Comparison of ENCODE assay signal across 12 cellular contexts in the genomic region with DNA sequence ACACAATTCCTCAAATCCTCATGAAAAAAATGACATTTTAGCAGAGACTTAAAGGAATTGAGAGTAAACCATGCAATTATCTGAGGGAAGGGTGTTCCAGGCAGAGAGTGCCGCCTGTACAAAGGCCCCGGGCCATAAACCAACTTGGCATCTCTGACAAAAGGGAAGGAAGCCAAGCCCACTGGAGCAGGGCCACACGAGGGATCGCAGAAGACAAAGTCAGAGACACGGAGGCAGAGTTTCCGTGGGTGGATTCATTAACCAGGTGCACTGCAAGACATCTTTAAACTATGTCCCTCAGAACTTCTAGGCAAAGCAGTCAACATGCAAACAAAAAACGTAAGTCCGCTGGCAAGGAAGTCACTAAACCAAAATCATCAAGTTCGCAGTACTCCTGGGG.
A peak's percentile ranks its signal among the peaks of the same experiment; 100 is the strongest.
DNase-seq lines count a peak whose midpoint lies in the region; ATAC-seq and TF ChIP-seq lines count a peak whose summit lies in the region.
"Had no signal": no experiment of that assay in that cellular context is flagged by ENCODE, and none has a peak within 500 bp of the region (broad histone marks: within the 10 kb centered on the region; RNA-seq: fewer than 3 reads in every experiment).

No MANE protein-coding gene starts in this region.

- ATAC-seq in GM18907 (IDR thresholded peaks at IDR 0.05; ENCODE audit: unreplicated experiment) (peak; percentile 43), HG03097 (IDR thresholded peaks at IDR 0.05; ENCODE audit: low FRiP score, unreplicated experiment) (no peak), SK-N-SH treated with all-trans-retinoic acid at 6 μM for 48 hours (no peak), HG03280 (IDR thresholded peaks at IDR 0.05; ENCODE audit: unreplicated experiment) (no peak)

- peaks cover 0 to 11% (median 3%) of the 10 kb centered on the region in 8 donors for H3K9me3 Mint-ChIP-seq in CD4-positive, alpha-beta memory T cell
- H3K9me3 Mint-ChIP-seq in activated T-helper 1 cell treated with anti-CD3 and anti-CD28 coated beads, Interleukin-12 subunit alpha, Interleukin-12 subunit beta, Interleukin-2, Interleukin-4 antibody, amounts not matched to agents 30 ng/mL and 10 ng/mL and 1 ng/mL, durations not matched to agents 14 hours and 24 hours and 36 hours: peaks cover 9% of the 10 kb centered on the region
- H3K9me3 Mint-ChIP-seq: neural crest cell had no signal

- H3K4me1 Mint-ChIP-seq in CD4-positive, alpha-beta memory T cell: peaks cover 40 to 68% (median 57%) of the 10 kb centered on the region in 4 donors
- peaks cover 53% of the 10 kb centered on the region for H3K4me1 Mint-ChIP-seq in activated T-helper 1 cell treated with anti-CD3 and anti-CD28 coated beads, Interleukin-12 subunit alpha, Interleukin-12 subunit beta, Interleukin-2, Interleukin-4 antibody, amounts not matched to agents 30 ng/mL and 10 ng/mL and 1 ng/mL, durations not matched to agents 14 hours and 24 hours and 36 hours (ENCODE audit: low read depth)

- intact Hi-C loops in CD4-positive, alpha-beta memory T cell (cut with micrococcal nuclease): no loop called here
- intact Hi-C loops in activated T-helper 1 cell treated with anti-CD3 and anti-CD28 coated beads, Interleukin-12 subunit alpha, Interleukin-12 subunit beta, Interleukin-2, Interleukin-4 antibody, amounts not matched to agents 30 ng/mL and 10 ng/mL and 1 ng/mL, durations not matched to agents 14 hours and 24 hours and 36 hours (cut with micrococcal nuclease): no loop called here

- H3K4me1 ChIP-seq in CD4-positive, alpha-beta memory T cell (ENCODE audit: insufficient read depth, low read length): peaks cover 34% of the 10 kb centered on the region

- H3K27ac Mint-ChIP-seq in CD4-positive, alpha-beta memory T cell: peak overlapping the region in 5 of 7 donors; percentile 13 to 62 (median 31)
- H3K27ac Mint-ChIP-seq in activated T-helper 1 cell treated with anti-CD3 and anti-CD28 coated beads, Interleukin-12 subunit alpha, Interleukin-12 subunit beta, Interleukin-2, Interleukin-4 antibody, amounts not matched to agents 30 ng/mL and 10 ng/mL and 1 ng/mL, durations not matched to agents 14 hours and 24 hours and 36 hours: peak overlapping the region; percentile 13
- H3K27ac Mint-ChIP-seq: activated CD4-positive, alpha-beta memory T cell treated with anti-CD3 and anti-CD28 coated beads for 36 hours had no signal

- CTCF ChIA-PET in CD4-positive, alpha-beta memory T cell (lab: Charles Lee; ENCODE audit: partially characterized antibody): no interaction called here

- POLR2A ChIA-PET in CD4-positive, alpha-beta memory T cell (lab: Charles Lee; ENCODE audit: partially characterized antibody): no interaction called here

- no peak overlapping the region for H3K27ac ChIP-seq in CD4-positive, alpha-beta memory T cell (ENCODE audit: low read depth, low read length)

- H3K36me3 Mint-ChIP-seq in CD4-positive, alpha-beta memory T cell: peaks cover 16 to 20% of the 10 kb centered on the region in 2 donors
- peaks cover 20% of the 10 kb centered on the region for H3K36me3 Mint-ChIP-seq in activated T-helper 1 cell treated with anti-CD3 and anti-CD28 coated beads, Interleukin-12 subunit alpha, Interleukin-12 subunit beta, Interleukin-2, Interleukin-4 antibody, amounts not matched to agents 30 ng/mL and 10 ng/mL and 1 ng/mL, durations not matched to agents 14 hours and 24 hours and 36 hours (ENCODE audit: low read depth)

- H3K27me3 Mint-ChIP-seq in CD4-positive, alpha-beta memory T cell: no peaks in the 10 kb centered on the region
- no peaks in the 10 kb centered on the region for H3K27me3 Mint-ChIP-seq in activated T-helper 1 cell treated with anti-CD3 and anti-CD28 coated beads, Interleukin-12 subunit alpha, Interleukin-12 subunit beta, Interleukin-2, Interleukin-4 antibody, amounts not matched to agents 30 ng/mL and 10 ng/mL and 1 ng/mL, durations not matched to agents 14 hours and 24 hours and 36 hours (ENCODE audit: insufficient read depth)
- H3K27me3 Mint-ChIP-seq: activated CD4-positive, alpha-beta memory T cell treated with anti-CD3 and anti-CD28 coated beads for 36 hours had no signal

- H3K9me3 ChIP-seq in CD4-positive, alpha-beta memory T cell (ENCODE audit: control insufficient read depth in 1 of 2, low read length in 2 of 2): no peaks in the 10 kb centered on the region
- H3K9me3 ChIP-seq: thyroid gland had no signal

- H3K4me3 Mint-ChIP-seq in CD4-positive, alpha-beta memory T cell: peak overlapping the region in 3 of 8 donors; percentile 30 to 35 (median 35)
- H3K4me3 Mint-ChIP-seq in activated T-helper 1 cell treated with anti-CD3 and anti-CD28 coated beads, Interleukin-12 subunit alpha, Interleukin-12 subunit beta, Interleukin-2, Interleukin-4 antibody, amounts not matched to agents 30 ng/mL and 10 ng/mL and 1 ng/mL, durations not matched to agents 14 hours and 24 hours and 36 hours: no peak overlapping the region
- H3K4me3 Mint-ChIP-seq: activated CD4-positive, alpha-beta memory T cell treated with anti-CD3 and anti-CD28 coated beads for 36 hours; neural crest cell had no signal

- H3K4me3 ChIP-seq in CD4-positive, alpha-beta memory T cell (ENCODE audit: low read length in 2 of 2): no peak overlapping the region
- H3K4me3 ChIP-seq: thyroid gland had no signal

- no peak for DNase-seq in CD4-positive, alpha-beta memory T cell
- no peak for DNase-seq in activated T-helper 1 cell treated with anti-CD3 and anti-CD28 coated beads, Interleukin-12 subunit alpha, Interleukin-12 subunit beta, Interleukin-2, Interleukin-4 antibody, amounts not matched to agents 30 ng/mL and 10 ng/mL and 1 ng/mL, durations not matched to agents 14 hours and 24 hours and 36 hours (ENCODE audit: low spot score)
- DNase-seq in midbrain (lab: John Stamatoyannopoulos, UW): peak; percentile 43
- no peak for DNase-seq in retina
- DNase-seq: activated CD4-positive, alpha-beta memory T cell treated with anti-CD3 and anti-CD28 coated beads for 36 hours had no signal

- no peaks in the 10 kb centered on the region for H3K27me3 ChIP-seq in CD4-positive, alpha-beta memory T cell (ENCODE audit: insufficient read depth, low read length)
- H3K27me3 ChIP-seq: dorsolateral prefrontal cortex, thyroid gland had no signal

- H3K36me3 ChIP-seq in CD4-positive, alpha-beta memory T cell (ENCODE audit: insufficient read depth, low read length): no peaks in the 10 kb centered on the region
- H3K36me3 ChIP-seq: thyroid gland had no signal

TF ChIP-seq in SK-N-SH treated with all-trans-retinoic acid at 6 μM for 48 hours, 23 proteins besides CTCF, POLR2A, EP300 and RAD21:
- no peak for TF ChIP-seq PPARA (CRISPR knock-in tag; IDR thresholded peaks at IDR 0.05; ENCODE audit: borderline replicate concordance)
- TF ChIP-seq ISL1 (CRISPR knock-in tag; IDR thresholded peaks at IDR 0.05): no peak
- no peak for TF ChIP-seq ZFP30 (CRISPR knock-in tag; IDR thresholded peaks at IDR 0.05)
- no peak for TF ChIP-seq CSDC2 (CRISPR knock-in tag; IDR thresholded peaks at IDR 0.05)
